In genomic region chr1:91400133-91400725, GRCh38 we compare ENCODE assay signal across 17 cellular contexts. TPM values are rescaled to one million over a fixed set of nuclear protein-coding genes. Genes with fewer than 3 reads are reported as not detected.
A peak's percentile ranks its signal among the peaks of the same experiment; 100 is the strongest.
DNase-seq lines count a peak whose midpoint lies in the region; ATAC-seq and TF ChIP-seq lines count a peak whose summit lies in the region.
"Had no signal": no experiment of that assay in that cellular context is flagged by ENCODE, and none has a peak within 500 bp of the region (broad histone marks: within the 10 kb centered on the region; RNA-seq: fewer than 3 reads in every experiment).

No MANE protein-coding gene starts in this region.

- H3K23ac ChIP-seq in H9 (ENCODE audit: insufficient read length, low read depth, low read length), result no peak overlapping the region

- DNase-seq in H9, result peak; percentile 61
- peak; percentile 35 for DNase-seq in SK-MEL-5 (ENCODE audit: low read depth, low spot score)
- DNase-seq in foreskin melanocyte, result peak; percentile 75
- DNase-seq: activated CD8-positive, alpha-beta memory T cell treated with anti-CD3 and anti-CD28 coated beads for 24 hours; AML-193; immature natural killer cell; SJCRH30 had no signal

- in situ Hi-C loops in SK-MEL-5 (cut with HindIII; ENCODE audit: low pct_unique_long_range_greater_than_20kb, low sequenced_read_pairs), result no loop called here

- H3K4ac ChIP-seq in H9 (ENCODE audit: low read depth, low read length), result no peak overlapping the region

- H4K8ac ChIP-seq in H9 (replicated peaks; ENCODE audit: insufficient read length, low read depth, low read length), result no peak overlapping the region

- no peaks in the 10 kb centered on the region for H3K9me3 Mint-ChIP-seq in H9
- H3K9me3 Mint-ChIP-seq: activated T-helper 1 cell treated with anti-CD3 and anti-CD28 coated beads, Interleukin-12 subunit alpha, Interleukin-12 subunit beta, Interleukin-2, Interleukin-4 antibody, amounts not matched to agents 30 ng/mL and 10 ng/mL and 1 ng/mL, durations not matched to agents 14 hours and 24 hours and 36 hours; immature natural killer cell; T-helper 2 cell treated with Interferon-gamma antibody and Interleukin-4, amounts not matched to agents 5 μg/mL and 100 μg/mL, for 36 hours had no signal

- H3K27me3 ChIP-seq in H9 (ENCODE audit: insufficient read depth, low read length), result no peaks in the 10 kb centered on the region
- H3K27me3 ChIP-seq: breast epithelium, esophagus muscularis mucosa, SJCRH30 had no signal

- no peak overlapping the region for H2AFZ ChIP-seq in H9 (ENCODE audit: low read length)

- no peaks in the 10 kb centered on the region for H3K36me3 Mint-ChIP-seq in H9 (ENCODE audit: insufficient read depth in 1 of 3, low read depth in 3 of 3)
- H3K36me3 Mint-ChIP-seq: immature natural killer cell had no signal

- H2BK5ac ChIP-seq in H9 (ENCODE audit: insufficient read length, low read length), result no peak overlapping the region

- WGBS in H9 (ENCODE audit: extremely low coverage, insufficient read length, low lambda C conversion rate), result no CpG with 5 or more reads among the region's 6 CpGs

- H2BK15ac ChIP-seq in H9 (ENCODE audit: low read depth, low read length), result no peak overlapping the region

- no peaks in the 10 kb centered on the region for H4K20me1 ChIP-seq in H9 (ENCODE audit: control insufficient read depth, insufficient read depth, insufficient read length)

- no peak overlapping the region for H3K4me2 ChIP-seq in H9 (ENCODE audit: insufficient read depth, insufficient read length, low read length)

- no peaks in the 10 kb centered on the region for H3K23me2 ChIP-seq in H9 (ENCODE audit: insufficient read length, low read depth, low read length, poor library complexity, severe bottlenecking)

- no peak overlapping the region for H3K27ac ChIP-seq in C4-2B
- H3K27ac ChIP-seq in H9 (ENCODE audit: insufficient read length, low read depth, low read length), result no peak overlapping the region
- H3K27ac ChIP-seq: breast epithelium, esophagus muscularis mucosa, SJCRH30 had no signal

- no peak overlapping the region for H3K18ac ChIP-seq in H9 (ENCODE audit: insufficient read length, low read depth, low read length)

- H3K14ac ChIP-seq in H9 (ENCODE audit: insufficient read depth, low read length), result no peak overlapping the region

- no peak overlapping the region for H3K4me3 Mint-ChIP-seq in H9
- H3K4me3 Mint-ChIP-seq: activated T-helper 1 cell treated with anti-CD3 and anti-CD28 coated beads, Interleukin-12 subunit alpha, Interleukin-12 subunit beta, Interleukin-2, Interleukin-4 antibody, amounts not matched to agents 30 ng/mL and 10 ng/mL and 1 ng/mL, durations not matched to agents 14 hours and 24 hours and 36 hours; immature natural killer cell; T-helper 2 cell treated with Interferon-gamma antibody and Interleukin-4, amounts not matched to agents 5 μg/mL and 100 μg/mL, for 36 hours had no signal

- TF ChIP-seq CTCF in C4-2B (conservative IDR thresholded peaks at IDR 0.05), result peak; percentile 24
- TF ChIP-seq CTCF in H9 (conservative IDR thresholded peaks at IDR 0.05), result peak; percentile 38; the same call in 2 of the 3 replicates

- H3K27ac Mint-ChIP-seq in H9, result no peak overlapping the region
- H3K27ac Mint-ChIP-seq: activated T-helper 1 cell treated with anti-CD3 and anti-CD28 coated beads, Interleukin-12 subunit alpha, Interleukin-12 subunit beta, Interleukin-2, Interleukin-4 antibody, amounts not matched to agents 30 ng/mL and 10 ng/mL and 1 ng/mL, durations not matched to agents 14 hours and 24 hours and 36 hours; immature natural killer cell; T-helper 2 cell treated with Interferon-gamma antibody and Interleukin-4, amounts not matched to agents 5 μg/mL and 100 μg/mL, for 36 hours had no signal

- H3K56ac ChIP-seq in H9 (ENCODE audit: insufficient read length, low read depth, low read length), result no peak overlapping the region

- no peaks in the 10 kb centered on the region for H3K27me3 Mint-ChIP-seq in H9 (ENCODE audit: low read depth)

- H2AK5ac ChIP-seq in H9 (ENCODE audit: insufficient read length, low read length), result no peak overlapping the region

- H3K79me2 ChIP-seq in H9 (ENCODE audit: insufficient read depth, low read length), result no peaks in the 10 kb centered on the region

- H3K4me1 Mint-ChIP-seq in H9, result peaks cover 2 to 10% of the 10 kb centered on the region in 2 experiments

- H3K79me1 ChIP-seq in H9 (ENCODE audit: insufficient read depth, low read depth, low read length, poor library complexity, severe bottlenecking), result no peaks in the 10 kb centered on the region

- H3K9me3 ChIP-seq in H9 (ENCODE audit: control insufficient read depth, low read depth, low read length), result no peaks in the 10 kb centered on the region
- H3K9me3 ChIP-seq: breast epithelium, esophagus muscularis mucosa, SJCRH30 had no signal

- no peak overlapping the region for H4K5ac ChIP-seq in H9 (ENCODE audit: insufficient read length, low read depth, low read length)

- no peak overlapping the region for H4K91ac ChIP-seq in H9 (ENCODE audit: insufficient read length, low read depth, low read length)

- ATAC-seq in HG02759 (IDR thresholded peaks at IDR 0.05; ENCODE audit: unreplicated experiment) (no peak), HG03521 (IDR thresholded peaks at IDR 0.05; ENCODE audit: unreplicated experiment) (no peak), HG03108 (IDR thresholded peaks at IDR 0.05; ENCODE audit: unreplicated experiment) (no peak)
- ATAC-seq: activated CD4-positive, CD25-positive, alpha-beta regulatory T cell treated with anti-CD3 and anti-CD28 coated beads, Interleukin-2, amount 50 U/mL, for 24 hours; sciatic nerve had no signal

- H3K4me1 ChIP-seq in H9 (ENCODE audit: insufficient read depth, low read length), result no peaks in the 10 kb centered on the region; the same call in 1 of the 2 replicates
- H3K4me1 ChIP-seq: breast epithelium had no signal

- no peak overlapping the region for H2BK20ac ChIP-seq in H9 (ENCODE audit: low read depth, low read length, poor library complexity, severe bottlenecking)

- H2BK120ac ChIP-seq in H9 (ENCODE audit: low read depth, low read length, poor library complexity, severe bottlenecking), result no peak overlapping the region

- no peak overlapping the region for H2BK12ac ChIP-seq in H9 (ENCODE audit: insufficient read length, low read depth, low read length)

- H3K9ac ChIP-seq in H9 (ENCODE audit: extremely low read depth, insufficient read length, low read length), result no peak overlapping the region

- H3T11ph ChIP-seq in H9 (ENCODE audit: low read length), result no peak overlapping the region

RNA-seq across cellular contexts. Expression of gene HFM1, which starts 4.4 kb away (rescaled TPM):
- 2.1 and 2.4 TPM in 2 replicates for total RNA-seq in H9 (2021)
- total RNA-seq in SK-MEL-5 (2014; rRNA removed; shearing (Covaris generic)), result 2.9 and 6.8 TPM in 2 replicates
- polyA plus RNA-seq in SK-MEL-5 (2015; cell fraction: cytosol; rRNA removed), result 0.54 TPM in 2 replicates
- polyA plus RNA-seq in SK-MEL-5 (2015; cell fraction: nucleus; rRNA removed), result 15.2 and 20.4 TPM in 2 replicates
- total RNA-seq: activated T-helper 1 cell treated with anti-CD3 and anti-CD28 coated beads, Interleukin-12 subunit alpha, Interleukin-12 subunit beta, Interleukin-2, Interleukin-4 antibody, amounts not matched to agents 30 ng/mL and 10 ng/mL and 1 ng/mL, durations not matched to agents 14 hours and 24 hours and 36 hours had no signal
- polyA plus RNA-seq: immature natural killer cell had no signal
